In genomic region chr13:63327584-63327983, GRCh38 we compare ENCODE assay signal across 28 cellular contexts.
"Had no signal": no experiment of that assay in that cellular context is flagged by ENCODE, and none has a peak within 500 bp of the region (broad histone marks: within the 10 kb centered on the region; RNA-seq: fewer than 3 reads in every experiment).

No MANE protein-coding gene starts in this region.

- H3K27ac ChIP-seq: neural progenitor cell, ovary, parathyroid adenoma, psoas muscle, right lobe of liver, sigmoid colon, spleen, suprapubic skin, testis, tibial artery, transverse colon, upper lobe of right lung, uterus had no signal

- H2AFZ ChIP-seq: parathyroid adenoma had no signal

- H3K27me3 ChIP-seq: neural progenitor cell, ovary, right lobe of liver, sigmoid colon, spleen, suprapubic skin, testis, tibial artery, transverse colon, upper lobe of right lung, uterus had no signal

- H3K9ac ChIP-seq: neural progenitor cell, parathyroid adenoma had no signal

- H3K9me3 ChIP-seq: ovary, psoas muscle, right lobe of liver, sigmoid colon, spleen, suprapubic skin, testis, tibial artery, transverse colon, upper lobe of right lung, uterus had no signal

- ATAC-seq: natural killer cell; psoas muscle; right cardiac atrium; right lobe of liver; stimulated activated memory B cell treated with anti-CD40 and anti-IgM and Interleukin-4, amounts not matched to agents 10 μg/mL and 1 μg/mL and 100 μg/mL, for 72 hours; stimulated activated naive CD8-positive, alpha-beta T cell treated with anti-CD3 and anti-CD28 coated beads, Interleukin-15, amount 100 ng/mL, for 72 hours; stimulated activated naive CD8-positive, alpha-beta T cell treated with anti-CD3 and anti-CD28 coated beads, Interleukin-15, Interleukin-2, amounts not matched to agents 100 U/mL and 50 U/mL, for 24 hours; upper lobe of right lung had no signal

- H3K36me3 ChIP-seq: neural progenitor cell, ovary, right lobe of liver, sigmoid colon, spleen, suprapubic skin, tibial artery, transverse colon, upper lobe of right lung, uterus had no signal

- H3K4me3 ChIP-seq: neural progenitor cell, ovary, psoas muscle, right lobe of liver, sigmoid colon, smooth muscle cell, spleen, suprapubic skin, testis, tibial artery, transverse colon, upper lobe of right lung, uterus had no signal

- H3K4me2 ChIP-seq: neural progenitor cell, smooth muscle cell had no signal

- DNase-seq: natural killer cell; occipital lobe; ovary; posterior cingulate gyrus; psoas muscle; right cardiac atrium; right lobe of liver; sigmoid colon; spleen; stimulated activated CD4-positive, alpha-beta T cell treated with anti-CD3 and anti-CD28 coated beads, Interleukin-12 subunit alpha, Interleukin-12 subunit beta, amount 100 ng/mL, for 4 hours; stimulated activated CD4-positive, alpha-beta T cell treated with anti-CD3 and anti-CD28 coated beads, Interleukin-1b, Interleukin-23, amount 100 ng/mL, for 48 hours; stimulated activated CD4-positive, alpha-beta T cell treated with anti-CD3 and anti-CD28 coated beads, Interleukin-4, amount 100 ng/mL, for 1 hour; stimulated activated CD4-positive, alpha-beta T cell treated with anti-CD3 and anti-CD28 coated beads, Interleukin-4, amount 100 ng/mL, for 4 hours; stimulated activated CD8-positive, alpha-beta memory T cell treated with anti-CD3 and anti-CD28 coated beads, Interleukin-4, amount 100 ng/mL, for 48 hours; stimulated activated naive CD4-positive, alpha-beta T cell; stimulated activated naive CD8-positive, alpha-beta T cell treated with anti-CD3 and anti-CD28 coated beads, Interleukin-15, amount 100 ng/mL, for 72 hours; stimulated activated naive CD8-positive, alpha-beta T cell treated with anti-CD3 and anti-CD28 coated beads, Interleukin-15, Interleukin-2, amounts not matched to agents 100 U/mL and 50 U/mL, for 24 hours; substantia nigra; testis; tibial artery; transverse colon; upper lobe of right lung; uterus had no signal

- H3K79me2 ChIP-seq: parathyroid adenoma had no signal

- H3K4me1 ChIP-seq: neural progenitor cell, parathyroid adenoma, psoas muscle, right lobe of liver, sigmoid colon, spleen, suprapubic skin, testis, tibial artery, transverse colon, upper lobe of right lung, uterus had no signal
